In the genomic region with DNA sequence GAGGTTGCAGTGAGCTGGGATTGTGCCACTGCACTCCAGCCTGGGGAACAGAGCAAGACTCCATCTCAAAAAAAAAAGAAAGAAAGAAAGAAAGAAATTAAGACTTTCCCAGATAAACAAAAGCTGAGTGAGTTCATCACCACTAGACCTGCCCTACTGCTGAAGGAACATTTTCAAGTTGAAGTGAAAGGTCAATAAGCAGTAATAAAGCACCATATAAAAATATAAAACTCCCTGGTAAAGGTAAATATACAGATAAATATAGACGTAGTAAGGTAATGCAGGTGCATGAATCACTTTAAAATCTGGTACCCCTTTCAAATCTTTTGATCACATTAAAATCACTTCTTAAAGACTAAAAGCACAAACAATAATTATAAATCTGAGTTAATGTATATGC, we compare ENCODE assay signal across 10 cellular contexts.
"Had no signal": no experiment of that assay in that cellular context is flagged by ENCODE, and none has a peak within 500 bp of the region (broad histone marks: within the 10 kb centered on the region; RNA-seq: fewer than 3 reads in every experiment).

No MANE protein-coding gene starts in this region.

- H3K27ac ChIP-seq: ascending aorta, esophagus squamous epithelium, left lung, tibial artery, vagina had no signal

- H3K9me3 ChIP-seq: ascending aorta, esophagus squamous epithelium, left lung, tibial artery, vagina had no signal

- H3K27me3 ChIP-seq: ascending aorta, esophagus squamous epithelium, left lung, tibial artery, vagina had no signal

- H3K36me3 ChIP-seq: vagina had no signal

- H3K4me3 ChIP-seq: ascending aorta, esophagus squamous epithelium, left lung, tibial artery, vagina had no signal

- DNase-seq: activated CD4-positive, alpha-beta T cell treated with anti-CD3 and anti-CD28 coated beads for 1 hour; esophagus squamous epithelium; foreskin fibroblast; left lung; stimulated activated CD4-positive, alpha-beta T cell treated with anti-CD3 and anti-CD28 coated beads, Interleukin-4, amount 100 ng/mL, for 1 hour; stimulated activated CD8-positive, alpha-beta memory T cell treated with anti-CD3 and anti-CD28 coated beads, Interleukin-4, amount 100 ng/mL, for 48 hours; T-helper 9 cell; tibial artery had no signal

- H3K4me1 ChIP-seq: ascending aorta, tibial artery, vagina had no signal

- ATAC-seq: left lung had no signal
